ENCODE assay signal across 39 cellular contexts in the genomic region with DNA sequence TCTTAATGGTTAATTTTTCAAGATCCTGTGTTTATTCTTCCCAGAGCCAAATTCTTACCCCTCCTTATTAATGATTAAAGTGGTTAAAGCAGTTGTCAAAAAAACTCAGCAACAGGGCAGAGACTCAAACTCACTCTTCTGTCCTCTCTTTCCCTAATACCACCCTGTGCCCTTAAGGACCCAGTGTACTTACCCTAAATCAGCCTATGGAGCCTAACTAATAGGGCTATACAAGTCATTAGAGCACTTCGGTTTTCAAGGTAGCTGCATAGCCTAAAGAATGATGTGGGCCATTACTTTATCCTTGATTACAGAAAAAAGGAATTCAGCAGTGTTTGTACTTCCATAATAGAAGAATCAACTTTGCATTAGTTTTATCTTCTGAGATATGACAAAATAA.
"Had no signal": no experiment of that assay in that cellular context is flagged by ENCODE, and none has a peak within 500 bp of the region (broad histone marks: within the 10 kb centered on the region; RNA-seq: fewer than 3 reads in every experiment).

No MANE protein-coding gene starts in this region.

- H3K4me1 ChIP-seq: adrenal gland, ascending aorta, body of pancreas, breast epithelium had no signal

- H3K27ac ChIP-seq: adrenal gland, ascending aorta, body of pancreas, brain microvascular endothelial cell, breast epithelium, cardiac muscle cell had no signal

- ATAC-seq: activated naive CD4-positive, alpha-beta T cell treated with anti-CD3 and anti-CD28 coated beads, Interleukin-2, amount 50 U/mL, for 72 hours; activated naive CD8-positive, alpha-beta T cell treated with anti-CD3 and anti-CD28 coated beads, Interleukin-2, amount 50 U/mL, for 24 hours; activated T-cell treated with anti-CD3 and anti-CD28 coated beads, Interleukin-2, amount 50 U/mL, for 4 hours; activated T-cell treated with anti-CD3 and anti-CD28 coated beads, Interleukin-2, amount 50 U/mL, for 72 hours; activated T-helper 17 cell treated with anti-CD3 and anti-CD28 coated beads, Interleukin-2, amount 50 U/mL, for 72 hours; body of pancreas had no signal

- H3K4me3 ChIP-seq: adrenal gland, ascending aorta, body of pancreas, breast epithelium, cardiac muscle cell had no signal

- FAIRE-seq: astrocyte, bronchial epithelial cell had no signal

- DNase-seq: activated effector memory CD4-positive, alpha-beta T cell treated with anti-CD3 and anti-CD28 coated beads, Interleukin-2, amount 50 U/mL, for 16 hours; activated effector memory CD4-positive, alpha-beta T cell treated with Interleukin-2 at 50 U/mL for 16 hours; activated gamma-delta T cell; activated gamma-delta T cell treated with Interleukin-2 at 50 U/mL for 16 hours; activated naive CD4-positive, alpha-beta T cell; activated naive CD4-positive, alpha-beta T cell treated with anti-CD3 and anti-CD28 coated beads for 36 hours; activated naive CD4-positive, alpha-beta T cell treated with anti-CD3 and anti-CD28 coated beads, Interleukin-2, amount 10 ng/mL, durations not matched to agents 7 days and 5 days; activated naive CD4-positive, alpha-beta T cell treated with anti-CD3 and anti-CD28 coated beads, Interleukin-2, amount 50 U/mL, for 16 hours; activated naive CD4-positive, alpha-beta T cell treated with Interleukin-2 at 50 U/mL for 16 hours; activated naive CD8-positive, alpha-beta T cell treated with anti-CD3 and anti-CD28 coated beads, Interleukin-2, amount 10 ng/mL, durations not matched to agents 7 days and 5 days; activated naive CD8-positive, alpha-beta T cell treated with anti-CD3 and anti-CD28 coated beads, Interleukin-2, amount 50 U/mL, for 24 hours; activated T-cell treated with anti-CD3 and anti-CD28 coated beads for 4 hours; activated T-cell treated with anti-CD3 and anti-CD28 coated beads, Interleukin-2, amount 50 U/mL, for 1 hour; activated T-cell treated with anti-CD3 and anti-CD28 coated beads, Interleukin-2, amount 50 U/mL, for 24 hours; activated T-cell treated with anti-CD3 and anti-CD28 coated beads, Interleukin-2, amount 50 U/mL, for 4 hours; activated T-cell treated with anti-CD3 and anti-CD28 coated beads, Interleukin-2, amount 50 U/mL, for 48 hours; activated T-cell treated with anti-CD3 and anti-CD28 coated beads, Interleukin-2, amount 50 U/mL, for 72 hours; adrenal gland; amniotic stem cell; amygdala; anterior cingulate cortex; aorta; body of pancreas; brain microvascular endothelial cell; caudate nucleus; central memory CD4-positive, alpha-beta T cell had no signal

- H3K27ac Mint-ChIP-seq: activated naive CD4-positive, alpha-beta T cell treated with anti-CD3 and anti-CD28 coated beads for 36 hours; activated naive CD4-positive, alpha-beta T cell treated with anti-CD3 and anti-CD28 coated beads, Interleukin-2, amount 10 ng/mL, durations not matched to agents 7 days and 5 days; activated naive CD4-positive, alpha-beta T cell treated with anti-CD3 and anti-CD28 coated beads, Interleukin-2, amount 50 U/mL, for 24 hours; activated naive CD4-positive, alpha-beta T cell treated with anti-CD3 and anti-CD28 coated beads, Interleukin-2, amount 50 U/mL, for 72 hours; activated naive CD8-positive, alpha-beta T cell; activated naive CD8-positive, alpha-beta T cell treated with anti-CD3 and anti-CD28 coated beads, Interleukin-2, amount 10 ng/mL, durations not matched to agents 7 days and 5 days; activated naive CD8-positive, alpha-beta T cell treated with anti-CD3 and anti-CD28 coated beads, Interleukin-2, amount 50 U/mL, for 24 hours; activated T-cell treated with anti-CD3 and anti-CD28 coated beads, Interleukin-2, amount 50 U/mL, for 24 hours; activated T-cell treated with anti-CD3 and anti-CD28 coated beads, Interleukin-2, amount 50 U/mL, for 72 hours; activated T-helper 1 cell treated with anti-CD3 and anti-CD28 coated beads, Interleukin-12 subunit alpha, Interleukin-12 subunit beta, Interleukin-2, Interleukin-4 antibody, amounts not matched to agents 30 ng/mL and 10 ng/mL and 1 ng/mL, durations not matched to agents 14 hours and 24 hours and 36 hours; activated T-helper 17 cell treated with anti-CD3 and anti-CD28 coated beads, Interleukin-2, amount 50 U/mL, for 72 hours; activated T-helper 2 cell treated with anti-CD3 and anti-CD28 coated beads, Interferon-gamma antibody, Interleukin-2, Interleukin-4, amounts not matched to agents 10 μg/mL and 5 μg/mL and 100 μg/mL, durations not matched to agents 14 hours and 24 hours and 36 hours; brain had no signal

- H3K9me3 Mint-ChIP-seq: activated naive CD4-positive, alpha-beta T cell treated with anti-CD3 and anti-CD28 coated beads for 36 hours; activated T-helper 1 cell treated with anti-CD3 and anti-CD28 coated beads, Interleukin-12 subunit alpha, Interleukin-12 subunit beta, Interleukin-2, Interleukin-4 antibody, amounts not matched to agents 30 ng/mL and 10 ng/mL and 1 ng/mL, durations not matched to agents 14 hours and 24 hours and 36 hours; activated T-helper 17 cell treated with anti-CD3 and anti-CD28 coated beads, Interleukin-2, amount 50 U/mL, for 72 hours; brain had no signal

- H3K4me3 Mint-ChIP-seq: activated naive CD4-positive, alpha-beta T cell treated with anti-CD3 and anti-CD28 coated beads for 36 hours; activated naive CD4-positive, alpha-beta T cell treated with anti-CD3 and anti-CD28 coated beads, Interleukin-2, amount 10 ng/mL, durations not matched to agents 7 days and 5 days; activated naive CD4-positive, alpha-beta T cell treated with anti-CD3 and anti-CD28 coated beads, Interleukin-2, amount 50 U/mL, for 24 hours; activated naive CD8-positive, alpha-beta T cell; activated naive CD8-positive, alpha-beta T cell treated with anti-CD3 and anti-CD28 coated beads, Interleukin-2, amount 10 ng/mL, durations not matched to agents 7 days and 5 days; activated naive CD8-positive, alpha-beta T cell treated with anti-CD3 and anti-CD28 coated beads, Interleukin-2, amount 50 U/mL, for 24 hours; activated T-cell treated with anti-CD3 and anti-CD28 coated beads, Interleukin-2, amount 50 U/mL, for 24 hours; activated T-cell treated with anti-CD3 and anti-CD28 coated beads, Interleukin-2, amount 50 U/mL, for 4 hours; activated T-cell treated with anti-CD3 and anti-CD28 coated beads, Interleukin-2, amount 50 U/mL, for 72 hours; activated T-helper 1 cell treated with anti-CD3 and anti-CD28 coated beads, Interleukin-12 subunit alpha, Interleukin-12 subunit beta, Interleukin-2, Interleukin-4 antibody, amounts not matched to agents 30 ng/mL and 10 ng/mL and 1 ng/mL, durations not matched to agents 14 hours and 24 hours and 36 hours; activated T-helper 17 cell treated with anti-CD3 and anti-CD28 coated beads, Interleukin-2, amount 50 U/mL, for 72 hours; brain; central memory CD8-positive, alpha-beta T cell had no signal

- H3K4me1 Mint-ChIP-seq: activated naive CD4-positive, alpha-beta T cell treated with anti-CD3 and anti-CD28 coated beads, Interleukin-2, amount 10 ng/mL, durations not matched to agents 7 days and 5 days; activated naive CD4-positive, alpha-beta T cell treated with anti-CD3 and anti-CD28 coated beads, Interleukin-2, amount 50 U/mL, for 24 hours; activated naive CD8-positive, alpha-beta T cell treated with anti-CD3 and anti-CD28 coated beads, Interleukin-2, amount 10 ng/mL, durations not matched to agents 7 days and 5 days; activated naive CD8-positive, alpha-beta T cell treated with anti-CD3 and anti-CD28 coated beads, Interleukin-2, amount 50 U/mL, for 24 hours; activated T-helper 17 cell treated with anti-CD3 and anti-CD28 coated beads, Interleukin-2, amount 50 U/mL, for 72 hours; brain; central memory CD8-positive, alpha-beta T cell had no signal

- H3K36me3 Mint-ChIP-seq: activated naive CD4-positive, alpha-beta T cell treated with anti-CD3 and anti-CD28 coated beads, Interleukin-2, amount 10 ng/mL, durations not matched to agents 7 days and 5 days; activated naive CD4-positive, alpha-beta T cell treated with anti-CD3 and anti-CD28 coated beads, Interleukin-2, amount 50 U/mL, for 24 hours; activated naive CD4-positive, alpha-beta T cell treated with anti-CD3 and anti-CD28 coated beads, Interleukin-2, amount 50 U/mL, for 72 hours; activated naive CD8-positive, alpha-beta T cell; activated naive CD8-positive, alpha-beta T cell treated with anti-CD3 and anti-CD28 coated beads, Interleukin-2, amount 10 ng/mL, durations not matched to agents 7 days and 5 days; brain had no signal

- H3K27me3 ChIP-seq: adrenal gland, ascending aorta, body of pancreas, brain microvascular endothelial cell, breast epithelium, cardiac muscle cell had no signal

- H3K9me3 ChIP-seq: adrenal gland, ascending aorta, body of pancreas, breast epithelium had no signal

- H3K36me3 ChIP-seq: adrenal gland, ascending aorta, brain microvascular endothelial cell, breast epithelium, cardiac muscle cell had no signal

- H3K27me3 Mint-ChIP-seq: activated naive CD4-positive, alpha-beta T cell treated with anti-CD3 and anti-CD28 coated beads, Interleukin-2, amount 10 ng/mL, durations not matched to agents 7 days and 5 days; activated naive CD4-positive, alpha-beta T cell treated with anti-CD3 and anti-CD28 coated beads, Interleukin-2, amount 50 U/mL, for 24 hours; activated naive CD8-positive, alpha-beta T cell; activated naive CD8-positive, alpha-beta T cell treated with anti-CD3 and anti-CD28 coated beads, Interleukin-2, amount 10 ng/mL, durations not matched to agents 7 days and 5 days; activated naive CD8-positive, alpha-beta T cell treated with anti-CD3 and anti-CD28 coated beads, Interleukin-2, amount 50 U/mL, for 24 hours; activated T-cell treated with anti-CD3 and anti-CD28 coated beads, Interleukin-2, amount 50 U/mL, for 24 hours; activated T-helper 17 cell treated with anti-CD3 and anti-CD28 coated beads, Interleukin-2, amount 50 U/mL, for 72 hours; brain; central memory CD8-positive, alpha-beta T cell had no signal
